In genomic region chr1:230350208-230350921, GRCh38 we compare ENCODE assay signal across 1 cellular context.
TF ChIP-seq lines count a peak whose summit lies in the region.

No MANE protein-coding gene starts in this region.

TF ChIP-seq in IMR-90, 13 proteins besides CTCF, POLR2A, EP300 and RAD21:
- TF ChIP-seq RFX5 (IDR thresholded peaks at IDR 0.05; ENCODE audit: low read depth, low read length) (no peak), BHLHE40 (IDR thresholded peaks at IDR 0.05; ENCODE audit: low read depth, low read length) (no peak)
